ENCODE assay signal across 13 cellular contexts in the genomic region with DNA sequence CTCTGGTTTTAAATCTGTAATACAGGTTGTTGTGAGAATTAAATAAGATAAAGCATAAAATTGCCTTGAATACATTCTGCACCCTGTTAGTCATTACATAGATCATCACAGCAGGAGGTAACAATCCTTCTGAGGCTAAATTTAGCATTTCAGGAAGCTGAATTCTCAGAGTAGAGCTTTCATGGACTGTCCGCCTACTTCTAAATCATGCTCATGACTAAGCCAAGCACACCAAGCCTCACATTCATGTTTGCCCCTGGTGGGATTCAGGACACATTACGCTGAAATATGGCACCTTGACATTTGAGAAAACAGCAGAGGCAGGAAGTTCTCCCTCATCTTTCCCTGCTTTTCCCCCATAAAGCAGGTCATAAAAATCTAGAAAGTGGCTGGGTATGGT. TPM values are rescaled to one million over a fixed set of nuclear protein-coding genes. Genes with fewer than 3 reads are reported as not detected.
DNase-seq lines count a peak whose midpoint lies in the region; ATAC-seq, FAIRE-seq and TF ChIP-seq lines count a peak whose summit lies in the region.
"Had no signal": no experiment of that assay in that cellular context is flagged by ENCODE, and none has a peak within 500 bp of the region (broad histone marks: within the 10 kb centered on the region; RNA-seq: fewer than 3 reads in every experiment).

No MANE protein-coding gene starts in this region.

- ATAC-seq in HG03432 (IDR thresholded peaks at IDR 0.05; ENCODE audit: unreplicated experiment) (no peak), GM21526 (IDR thresholded peaks at IDR 0.05; ENCODE audit: low FRiP score, unreplicated experiment) (no peak), HG02610 (IDR thresholded peaks at IDR 0.05; ENCODE audit: unreplicated experiment) (no peak)

- peak overlapping the region; percentile 84 for H3K27ac ChIP-seq in astrocyte (ENCODE audit: low read depth, low read length)
- H3K27ac ChIP-seq: VCaP had no signal

- no peaks in the 10 kb centered on the region for H3K9me3 ChIP-seq in astrocyte (ENCODE audit: insufficient read depth, low read depth, low read length)

- H3K79me2 ChIP-seq in astrocyte (ENCODE audit: insufficient read depth, low read length) = no peaks in the 10 kb centered on the region

- H3K9me3 Mint-ChIP-seq in astrocyte (ENCODE audit: unreplicated experiment) = no peaks in the 10 kb centered on the region

- H3K4me1 Mint-ChIP-seq in astrocyte (ENCODE audit: low read depth, unreplicated experiment) = peaks cover 48% of the 10 kb centered on the region

- no peak overlapping the region for H2AFZ ChIP-seq in astrocyte (ENCODE audit: low read depth, low read length)

- FAIRE-seq in astrocyte (lab: Jason Lieb, UNC) = peak; percentile 95

- peak overlapping the region; percentile 48 for H3K9ac ChIP-seq in astrocyte (ENCODE audit: low read length)

- H3K27ac Mint-ChIP-seq in astrocyte (ENCODE audit: unreplicated experiment) = peak overlapping the region; percentile 99
- H3K27ac Mint-ChIP-seq: progenitor cell of endocrine pancreas had no signal

- H3K27me3 ChIP-seq in astrocyte (ENCODE audit: insufficient read depth, low read length) = no peaks in the 10 kb centered on the region

- H3K4me3 Mint-ChIP-seq in astrocyte (ENCODE audit: unreplicated experiment) = no peak overlapping the region

- peaks cover 35% of the 10 kb centered on the region for H3K4me1 ChIP-seq in astrocyte (ENCODE audit: insufficient read depth, low read length)

- peak; percentile 79 for DNase-seq in AG08395 (ENCODE audit: low spot score)
- peak; percentile 50 for DNase-seq in HFF-Myc (ENCODE audit: extremely low read depth, low read depth)
- peak; percentile 96 for DNase-seq in astrocyte (ENCODE audit: low read depth)
- DNase-seq in islet precursor cell = peak; percentile 57
- DNase-seq in SK-N-DZ (ENCODE audit: low spot score) = no peak
- DNase-seq: activated gamma-delta T cell; effector memory CD4-positive, alpha-beta T cell; NK-92 treated with Interleukin-12 subunit alpha and Interleukin-12 subunit beta, amount 100 ng/mL, for 24 hours had no signal

- peak overlapping the region; percentile 43 for H3K4me2 ChIP-seq in astrocyte (ENCODE audit: low read length)

- H3K36me3 ChIP-seq in astrocyte (ENCODE audit: insufficient read depth, low read length) = no peaks in the 10 kb centered on the region

- H3K36me3 Mint-ChIP-seq in astrocyte (ENCODE audit: low read depth, unreplicated experiment) = no peaks in the 10 kb centered on the region

- H3K4me3 ChIP-seq in HFF-Myc (replicated peaks; ENCODE audit: low read depth, low read length) = no peak overlapping the region
- H3K4me3 ChIP-seq in astrocyte (ENCODE audit: insufficient read depth, low read depth, low read length) = no peak overlapping the region

- TF ChIP-seq CTCF in HFF-Myc (IDR thresholded peaks at IDR 0.05; ENCODE audit: low read depth, low read length, missing control alignments) (no peak), astrocyte (IDR thresholded peaks at IDR 0.05; ENCODE audit: insufficient read depth, low read depth, low read length) (peak; percentile 37)

- H3K27me3 Mint-ChIP-seq in astrocyte (ENCODE audit: low read depth, unreplicated experiment) = no peaks in the 10 kb centered on the region
- H3K27me3 Mint-ChIP-seq: progenitor cell of endocrine pancreas had no signal

- no peaks in the 10 kb centered on the region for H4K20me1 ChIP-seq in astrocyte (ENCODE audit: insufficient read depth, low read length)

RNA-seq across cellular contexts. Expression of a gene that starts 16.6 kb away (rescaled TPM):
- 104 and 106 TPM in 2 replicates for total RNA-seq in astrocyte
- polyA plus RNA-seq in SK-N-DZ (2014; cell fraction: cytosol; rRNA removed) = 47.6 and 52.6 TPM in 2 replicates
- 23.4 and 27.9 TPM in 2 replicates for polyA plus RNA-seq in SK-N-DZ (2014; cell fraction: nucleus; rRNA removed)
